22 cellular contexts compared by ENCODE assay signal in the genomic region with DNA sequence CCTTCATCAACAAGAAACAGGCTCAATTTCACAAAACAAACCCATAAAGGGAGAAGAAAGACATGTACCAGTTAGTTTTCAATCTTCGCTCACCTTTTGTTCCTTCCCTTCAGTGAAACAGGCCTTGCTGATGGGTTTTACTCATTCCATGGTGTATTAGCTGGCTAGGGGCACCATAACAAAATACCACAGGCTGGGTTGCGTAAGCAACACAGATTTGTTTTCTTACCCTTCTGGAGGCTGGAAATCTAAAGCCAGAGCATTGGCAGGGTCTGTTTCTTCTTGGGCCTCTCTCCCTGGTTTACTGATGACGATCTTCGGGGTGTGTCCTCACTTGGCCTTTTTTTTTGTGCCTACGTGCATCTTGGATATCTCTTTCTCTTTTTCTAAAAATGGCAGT.
"Had no signal": no experiment of that assay in that cellular context is flagged by ENCODE, and none has a peak within 500 bp of the region (broad histone marks: within the 10 kb centered on the region; RNA-seq: fewer than 3 reads in every experiment).

No MANE protein-coding gene starts in this region.

- H3K36me3 ChIP-seq: gastrocnemius medialis, left lung, pancreas, prostate gland, suprapubic skin, transverse colon, vagina had no signal

- H3K4me2 ChIP-seq: hepatocyte had no signal

- H3K4me3 ChIP-seq: gastrocnemius medialis, hepatocyte, left lung, pancreas, prostate gland, suprapubic skin, transverse colon, vagina had no signal

- H3K27me3 ChIP-seq: gastrocnemius medialis, hepatocyte, left lung, pancreas, suprapubic skin, transverse colon, vagina had no signal

- H3K9me3 ChIP-seq: gastrocnemius medialis, left lung, pancreas, prostate gland, suprapubic skin, transverse colon, vagina had no signal

- H3K27ac ChIP-seq: gastrocnemius medialis, hepatocyte, left lung, pancreas, prostate gland, suprapubic skin, transverse colon, vagina had no signal

- DNase-seq: cerebellar nuclear complex; cortex of kidney; effector memory CD8-positive, alpha-beta T cell; foreskin fibroblast; gastrocnemius medialis; head of caudate nucleus; left cardiac atrium; left lung; mesenchymal stem cell; naive thymus-derived CD8-positive, alpha-beta T cell; pancreas; right cardiac atrium; small intestine; stimulated activated CD4-positive, alpha-beta T cell treated with anti-CD3 and anti-CD28 coated beads, Interleukin-15, amount 100 ng/mL, for 24 hours; stimulated activated CD4-positive, alpha-beta T cell treated with anti-CD3 and anti-CD28 coated beads, Interleukin-2, amount 100 ng/mL, for 48 hours; stimulated activated naive CD4-positive, alpha-beta T cell; stimulated activated naive CD8-positive, alpha-beta T cell treated with anti-CD3 and anti-CD28 coated beads, Interleukin-15, amount 100 ng/mL, for 72 hours; transverse colon had no signal

- H3K4me1 ChIP-seq: gastrocnemius medialis, left lung, pancreas, prostate gland, suprapubic skin, transverse colon, vagina had no signal

- H2AFZ ChIP-seq: hepatocyte had no signal

- H3K79me2 ChIP-seq: hepatocyte had no signal

- ATAC-seq: effector memory CD8-positive, alpha-beta T cell; gastrocnemius medialis; left cardiac atrium; left lung; naive thymus-derived CD8-positive, alpha-beta T cell; pancreas; right cardiac atrium; stimulated activated naive CD8-positive, alpha-beta T cell treated with anti-CD3 and anti-CD28 coated beads, Interleukin-15, amount 100 ng/mL, for 72 hours had no signal
